In the genomic region with DNA sequence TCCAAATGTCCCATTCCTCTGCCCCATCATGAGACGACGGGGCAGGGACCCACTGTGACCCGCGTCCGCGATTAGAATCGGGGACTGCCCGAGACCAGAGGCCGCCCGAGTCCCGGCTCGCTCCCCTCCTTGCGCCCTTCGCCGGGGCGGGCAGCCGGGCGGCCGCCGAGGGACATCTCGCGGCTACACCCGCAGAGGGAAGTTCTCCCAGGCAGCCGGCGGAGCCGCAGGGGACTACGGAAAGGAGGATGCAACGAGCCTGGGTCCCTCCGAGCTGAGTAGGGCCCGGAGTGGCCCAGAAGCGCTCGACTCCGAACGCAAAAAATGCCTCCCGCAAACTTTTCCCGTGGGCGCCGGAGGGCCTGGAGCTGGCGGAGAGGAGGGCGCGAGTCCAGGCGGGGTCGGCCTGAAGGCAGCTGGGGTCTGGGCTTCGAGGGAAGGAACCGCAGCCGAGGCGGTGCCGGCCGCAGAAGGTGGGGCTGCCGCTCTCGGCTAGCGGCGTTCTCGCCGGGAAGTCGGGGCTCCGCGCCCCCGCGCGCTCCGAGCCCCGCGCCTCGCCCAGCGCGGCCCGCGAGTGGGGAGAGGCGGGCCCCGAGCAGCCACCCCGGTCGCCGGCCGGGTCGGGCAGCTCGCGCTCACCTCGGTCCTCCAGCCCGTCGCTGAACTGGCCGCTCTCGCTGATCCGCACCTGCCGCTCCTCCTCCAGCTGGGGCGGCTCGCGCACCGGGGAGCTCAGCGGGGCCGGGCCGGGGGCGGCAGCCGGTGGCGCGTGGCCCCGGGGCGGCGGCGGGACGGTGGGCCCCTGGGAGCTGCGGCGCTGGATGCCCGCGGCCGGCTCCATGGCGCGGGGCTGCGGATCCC, we compare ENCODE assay signal across 1 cellular context.
TF ChIP-seq lines count a peak whose summit lies in the region.

No MANE protein-coding gene starts in this region.

TF ChIP-seq in A549, 52 proteins besides CTCF, POLR2A, EP300 and RAD21 (continued from another document):
- TF ChIP-seq, protein P1, sequence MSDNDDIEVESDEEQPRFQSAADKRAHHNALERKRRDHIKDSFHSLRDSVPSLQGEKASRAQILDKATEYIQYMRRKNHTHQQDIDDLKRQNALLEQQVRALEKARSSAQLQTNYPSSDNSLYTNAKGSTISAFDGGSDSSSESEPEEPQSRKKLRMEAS (IDR thresholded peaks at IDR 0.05) = no peak
- TF ChIP-seq HOXB5 (CRISPR knock-in tag; IDR thresholded peaks at IDR 0.05) = no peak
- no peak for TF ChIP-seq PHF8 (IDR thresholded peaks at IDR 0.05; ENCODE audit: borderline replicate concordance, low read depth)
- no peak for TF ChIP-seq NR3C1 (IDR thresholded peaks at IDR 0.05)
- TF ChIP-seq FOSB (CRISPR knock-in tag; IDR thresholded peaks at IDR 0.05) = no peak
- no peak for TF ChIP-seq JUNB (IDR thresholded peaks at IDR 0.05)
